In the genomic region with DNA sequence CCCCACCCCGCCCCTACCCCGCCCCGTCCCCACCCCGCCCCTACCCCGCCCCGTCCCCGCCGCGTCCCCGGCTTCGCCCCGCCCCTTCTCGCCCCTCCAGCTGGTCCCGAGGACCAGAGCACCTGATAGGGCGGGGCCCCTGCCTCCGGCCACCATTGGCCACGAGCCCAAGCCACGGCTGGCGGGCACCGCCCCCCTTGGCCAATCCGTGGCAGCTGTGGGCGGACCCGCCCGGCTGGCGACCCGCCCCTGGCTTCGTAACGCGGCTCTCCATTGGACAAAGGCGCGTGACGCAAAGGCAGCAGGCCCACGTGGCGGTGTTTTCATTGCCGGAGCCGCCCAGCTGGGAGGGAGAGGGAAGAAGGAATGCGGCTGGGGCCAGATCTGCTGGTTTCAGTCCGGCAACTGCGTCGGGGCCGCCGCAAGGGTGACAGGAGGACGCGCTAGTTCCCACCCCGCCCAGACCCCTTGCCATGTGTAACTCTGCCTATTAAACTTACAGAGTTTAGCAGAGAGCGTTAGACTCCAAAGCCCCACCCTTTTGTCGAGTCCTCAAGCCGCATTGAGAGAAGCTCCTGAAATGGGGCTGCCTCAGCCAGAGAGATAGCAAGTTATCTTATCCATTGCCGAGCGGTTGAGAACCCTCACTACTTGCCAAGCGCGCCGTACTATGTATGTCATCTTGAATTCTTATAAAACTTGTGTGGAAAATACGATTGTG, we compare ENCODE assay signal across 8 cellular contexts. TPM values are rescaled to one million over a fixed set of nuclear protein-coding genes. Genes with fewer than 3 reads are reported as not detected.
DNase-seq lines count a peak whose midpoint lies in the region; ATAC-seq and TF ChIP-seq lines count a peak whose summit lies in the region.

No MANE protein-coding gene starts in this region.

- H3K27ac ChIP-seq in BLaER1, result no peak overlapping the region
- peak overlapping the region; percentile 84 to 91 for H3K27ac ChIP-seq in liver (ENCODE audit: low read depth in 1 of 2, low read length in 2 of 2)

- peak overlapping the region; percentile 71 for H3K4me3 ChIP-seq in BLaER1
- H3K4me3 ChIP-seq in liver (ENCODE audit: low read depth in 1 of 3, low read length in 3 of 3), result peak overlapping the region; percentile 74 to 97 (median 74)

- under 1% methylated on average over 51 of the region's 54 CpGs for WGBS in liver

- peak overlapping the region; percentile 86 for H3K4me2 ChIP-seq in BLaER1

- H3K9me3 ChIP-seq in BLaER1, result no peaks in the 10 kb centered on the region
- no peaks in the 10 kb centered on the region for H3K9me3 ChIP-seq in liver (ENCODE audit: control insufficient read depth in 4 of 4, low read length in 3 of 4)

- H3K27me3 ChIP-seq in BLaER1, result 0 out of 2 replicates have a peak, but pooled peaks cover 5% of the 10 kb centered on the region
- H3K27me3 ChIP-seq in liver (ENCODE audit: control insufficient read depth in 4 of 4, insufficient read depth in 4 of 4, low read length in 3 of 4), result no peaks in the 10 kb centered on the region

- DNase-seq in NCI-H526 treated with DMSO at 0.1 percent for 48 hours (lab: John Stamatoyannopoulos, UW), result peak; percentile 92
- DNase-seq in activated CD4-positive, alpha-beta T cell treated with anti-CD3 and anti-CD28 coated beads, Interleukin-2, amount 50 U/mL, for 4 hours, result peak; percentile 95 to 96
- DNase-seq in dermis microvascular lymphatic vessel endothelial cell (ENCODE audit: low read depth in 2 of 2), result peak; percentile 94 to 99
- peak; percentile 97 for DNase-seq in stimulated activated CD4-positive, alpha-beta T cell treated with anti-CD3 and anti-CD28 coated beads, Interleukin-4, amount 100 ng/mL, for 1 hour

- H4K20me1 ChIP-seq in BLaER1, result no peaks in the 10 kb centered on the region

- H3K36me3 ChIP-seq in BLaER1 (no peaks in the 10 kb centered on the region), liver (ENCODE audit: control insufficient read depth in 4 of 4, insufficient read depth in 3 of 4, low read depth in 1 of 4, low read length in 3 of 4) (no peaks in the 10 kb centered on the region)

- peaks cover 65% of the 10 kb centered on the region for H3K4me1 ChIP-seq in BLaER1
- peaks cover 3 to 29% (median 26%) of the 10 kb centered on the region in 4 donors for H3K4me1 ChIP-seq in liver (ENCODE audit: control insufficient read depth in 4 of 4, insufficient read depth in 4 of 4, low read length in 3 of 4)

- TF ChIP-seq CTCF in liver (IDR thresholded peaks at IDR 0.05; ENCODE audit: low read depth, low read length, missing input control), result peak; percentile 16

- ATAC-seq in GM19328 (IDR thresholded peaks at IDR 0.05; ENCODE audit: unreplicated experiment) (peak; percentile 78), HG03469 (IDR thresholded peaks at IDR 0.05; ENCODE audit: unreplicated experiment) (peak; percentile 68)

- no peak overlapping the region for H3K9ac ChIP-seq in BLaER1
- peak overlapping the region; percentile 52 to 70 for H3K9ac ChIP-seq in liver (ENCODE audit: low read depth in 1 of 2, low read length in 2 of 2)

- TF ChIP-seq RAD21 in liver (IDR thresholded peaks at IDR 0.05), result peak in 1 of 2 donors; percentile 31

TF ChIP-seq in liver, 16 proteins besides CTCF, POLR2A, EP300 and RAD21:
- TF ChIP-seq SP1 (IDR thresholded peaks at IDR 0.05), result peak; percentile 92
- peak in 1 of 2 donors; percentile 46 for TF ChIP-seq EGR1 (IDR thresholded peaks at IDR 0.05; ENCODE audit: low read depth in 2 of 2)
- no peak for TF ChIP-seq FOXA1 (IDR thresholded peaks at IDR 0.05)
- no peak for TF ChIP-seq GABPA (IDR thresholded peaks at IDR 0.05 in 1 of 2, conservative IDR thresholded peaks at IDR 0.05 in 1 of 2)
- peak; percentile 20 for TF ChIP-seq NR2F2 (IDR thresholded peaks at IDR 0.05)
- peak in 1 of 2 donors; percentile 53 for TF ChIP-seq RXRA (IDR thresholded peaks at IDR 0.05)
- TF ChIP-seq ZBTB33 (IDR thresholded peaks at IDR 0.05), result no peak
- no peak for TF ChIP-seq FOXA2 (IDR thresholded peaks at IDR 0.05)
- peak; percentile 70 for TF ChIP-seq YY1 (IDR thresholded peaks at IDR 0.05)
- TF ChIP-seq JUND (IDR thresholded peaks at IDR 0.05), result no peak
- TF ChIP-seq REST (IDR thresholded peaks at IDR 0.05), result peak; percentile 87
- TF ChIP-seq, protein P1, sequence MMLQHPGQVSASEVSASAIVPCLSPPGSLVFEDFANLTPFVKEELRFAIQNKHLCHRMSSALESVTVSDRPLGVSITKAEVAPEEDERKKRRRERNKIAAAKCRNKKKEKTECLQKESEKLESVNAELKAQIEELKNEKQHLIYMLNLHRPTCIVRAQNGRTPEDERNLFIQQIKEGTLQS (IDR thresholded peaks at IDR 0.05), result peak; percentile 25
- TF ChIP-seq TAF1 (conservative IDR thresholded peaks at IDR 0.05), result peak; percentile 73
- no peak for TF ChIP-seq HNF4G (IDR thresholded peaks at IDR 0.05)
- TF ChIP-seq HNF4A (conservative IDR thresholded peaks at IDR 0.05), result no peak
- TF ChIP-seq, protein P2, sequence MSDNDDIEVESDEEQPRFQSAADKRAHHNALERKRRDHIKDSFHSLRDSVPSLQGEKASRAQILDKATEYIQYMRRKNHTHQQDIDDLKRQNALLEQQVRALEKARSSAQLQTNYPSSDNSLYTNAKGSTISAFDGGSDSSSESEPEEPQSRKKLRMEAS (IDR thresholded peaks at IDR 0.05), result peak; percentile 92

RNA-seq across cellular contexts. Expression of gene WIPI1, which starts 0.4 kb away (rescaled TPM):
- 49.6 and 92.8 TPM in 2 replicates for total RNA-seq in dermis microvascular lymphatic vessel endothelial cell
- total RNA-seq in liver, result 10 to 100 TPM; 37.9 to 48.6 TPM
- polyA plus RNA-seq in liver, result 10 to 100 TPM; 21.1 to 21.7 TPM

RNA-seq across cellular contexts. Expression of gene PRKAR1A, which starts 54.5 kb away (rescaled TPM):
- 272 and 418 TPM in 2 replicates for total RNA-seq in dermis microvascular lymphatic vessel endothelial cell
- total RNA-seq in liver, result 100 to 1,000 TPM; 117 to 118 TPM
- 10 to 100 TPM; 55.6 to 91.2 TPM for polyA plus RNA-seq in liver
